Comparison of ENCODE assay signal across 13 cellular contexts in the genomic region with DNA sequence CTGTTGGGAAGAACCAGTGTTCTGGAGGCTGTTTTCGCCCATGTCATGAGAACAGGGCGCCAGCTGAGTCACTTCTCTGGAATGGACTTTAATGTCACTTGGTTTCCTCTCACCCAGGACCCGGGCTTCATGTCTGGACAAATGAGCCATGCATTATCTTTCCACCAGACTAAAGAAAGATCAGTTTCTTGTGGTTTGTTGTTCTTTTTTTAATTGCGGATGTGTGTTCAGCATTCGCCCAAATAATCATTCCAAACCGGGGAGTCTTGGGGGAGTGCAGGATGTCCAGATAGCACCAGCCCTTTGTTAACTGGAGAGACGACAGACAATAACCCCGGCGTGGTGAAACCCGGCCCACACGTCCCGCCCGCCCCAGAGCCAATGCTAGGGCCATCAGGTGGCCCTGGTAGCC.
DNase-seq lines count a peak whose midpoint lies in the region; ATAC-seq, FAIRE-seq and TF ChIP-seq lines count a peak whose summit lies in the region.
"Had no signal": no experiment of that assay in that cellular context is flagged by ENCODE, and none has a peak within 500 bp of the region (broad histone marks: within the 10 kb centered on the region; RNA-seq: fewer than 3 reads in every experiment).

No MANE protein-coding gene starts in this region.

- ATAC-seq in right cardiac atrium (peak; percentile 15 to 50), gastrocnemius medialis (no peak)
- ATAC-seq: stimulated activated naive CD8-positive, alpha-beta T cell treated with anti-CD3 and anti-CD28 coated beads, Interleukin-15, Interleukin-2, amounts not matched to agents 100 U/mL and 50 U/mL, for 24 hours had no signal

- H3K9me3 ChIP-seq in astrocyte (ENCODE audit: insufficient read depth, low read depth, low read length), result no peaks in the 10 kb centered on the region
- H3K9me3 ChIP-seq in right cardiac atrium (ENCODE audit: control insufficient read depth, low read length), result no peaks in the 10 kb centered on the region
- H3K9me3 ChIP-seq in gastrocnemius medialis, result no peaks in the 10 kb centered on the region

- H3K36me3 Mint-ChIP-seq in astrocyte (ENCODE audit: low read depth, unreplicated experiment), result peaks cover 43% of the 10 kb centered on the region
- H3K36me3 Mint-ChIP-seq: activated CD4-positive, alpha-beta memory T cell treated with anti-CD3 and anti-CD28 coated beads for 36 hours had no signal

- H3K36me3 ChIP-seq in astrocyte (ENCODE audit: insufficient read depth, low read length) (peaks cover 8% of the 10 kb centered on the region), gastrocnemius medialis (no peaks in the 10 kb centered on the region)
- H3K36me3 ChIP-seq: cardiac muscle cell had no signal

- TF ChIP-seq POLR2A in gastrocnemius medialis (IDR thresholded peaks at IDR 0.05), result no peak

- peak overlapping the region; percentile 37 for H3K4me2 ChIP-seq in astrocyte (ENCODE audit: low read length)

- no peaks in the 10 kb centered on the region for H3K27me3 Mint-ChIP-seq in astrocyte (ENCODE audit: low read depth, unreplicated experiment)

- H3K27ac ChIP-seq in astrocyte (ENCODE audit: low read depth, low read length) (peak overlapping the region; percentile 91), right cardiac atrium (ENCODE audit: low read length) (peak overlapping the region; percentile 87), gastrocnemius medialis (peak overlapping the region; percentile 75 to 87 (median 80))
- H3K27ac ChIP-seq: cardiac muscle cell had no signal

- in situ Hi-C loops in gastrocnemius medialis (cut with MboI; ENCODE audit: low sequenced_read_pairs in 4 of 4), result loop anchor here in 2 of 4 donors (5.0 to 25.0 kb wide), 2 partner anchors 172 to 187 kb away; no protein-coding TSS in a partner anchor

- peak overlapping the region; percentile 95 for H3K27ac Mint-ChIP-seq in astrocyte (ENCODE audit: unreplicated experiment)
- H3K27ac Mint-ChIP-seq: activated CD4-positive, alpha-beta memory T cell treated with anti-CD3 and anti-CD28 coated beads for 36 hours had no signal

- H3K27me3 ChIP-seq in astrocyte (ENCODE audit: insufficient read depth, low read length) (no peaks in the 10 kb centered on the region), right cardiac atrium (ENCODE audit: control insufficient read depth, insufficient read depth) (no peaks in the 10 kb centered on the region), gastrocnemius medialis (no peaks in the 10 kb centered on the region)
- H3K27me3 ChIP-seq: cardiac muscle cell had no signal

- peaks cover 86% of the 10 kb centered on the region for H3K4me1 ChIP-seq in astrocyte (ENCODE audit: insufficient read depth, low read length)
- H3K4me1 ChIP-seq in right cardiac atrium (ENCODE audit: control insufficient read depth, insufficient read depth, low read length), result peaks cover 41% of the 10 kb centered on the region
- H3K4me1 ChIP-seq in gastrocnemius medialis, result peaks cover 40 to 50% of the 10 kb centered on the region in 2 donors

- intact Hi-C loops in right cardiac atrium (cut with DNase I) (loop anchor here in 1 of 4 donors (10.0 kb wide), 1 partner anchor 105 kb away; a partner anchor contains a TSS), gastrocnemius medialis (cut with DNase I; ENCODE audit: low total_unique reads) (no loop called here)

- H2AFZ ChIP-seq in astrocyte (ENCODE audit: low read depth, low read length), result no peak overlapping the region

- H3K9ac ChIP-seq in astrocyte (ENCODE audit: low read length), result peak overlapping the region; percentile 81

- no peaks in the 10 kb centered on the region for H3K9me3 Mint-ChIP-seq in astrocyte (ENCODE audit: unreplicated experiment)

- 51% methylated on average over 13 of the region's 13 CpGs for WGBS in right cardiac atrium

- H3K4me1 Mint-ChIP-seq in astrocyte (ENCODE audit: low read depth, unreplicated experiment), result peaks cover 81% of the 10 kb centered on the region

- H4K20me1 ChIP-seq in astrocyte (ENCODE audit: insufficient read depth, low read length), result no peaks in the 10 kb centered on the region

- H3K4me3 ChIP-seq in astrocyte (ENCODE audit: insufficient read depth, low read depth, low read length) (no peak overlapping the region), right cardiac atrium (ENCODE audit: low read length) (no peak overlapping the region), gastrocnemius medialis (no peak overlapping the region)
- H3K4me3 ChIP-seq: cardiac muscle cell had no signal

- peaks cover 38% of the 10 kb centered on the region for H3K79me2 ChIP-seq in astrocyte (ENCODE audit: insufficient read depth, low read length)

- DNase-seq in EL (peak; percentile 92), astrocyte (ENCODE audit: low read depth) (peak; percentile 92), right cardiac atrium (peak; percentile 61 to 77 (median 70)), gastrocnemius medialis (no peak), DMS 273 (lab: John Stamatoyannopoulos, UW; ENCODE audit: unreplicated experiment) (no peak), SHP77 treated with DMSO at 0.1 percent for 48 hours (lab: John Stamatoyannopoulos, UW) (no peak), inferior parietal cortex (ENCODE audit: extremely low spot score) (no peak), D721Med (ENCODE audit: insufficient read length, low spot score) (no peak)
- DNase-seq: activated CD4-positive, alpha-beta memory T cell treated with anti-CD3 and anti-CD28 coated beads for 36 hours; NCI-H1436; stimulated activated naive CD8-positive, alpha-beta T cell treated with anti-CD3 and anti-CD28 coated beads, Interleukin-15, Interleukin-2, amounts not matched to agents 100 U/mL and 50 U/mL, for 24 hours had no signal

- FAIRE-seq in astrocyte (lab: Jason Lieb, UNC) (peak; percentile 62), D721Med (lab: Jason Lieb, UNC) (no peak)
- FAIRE-seq: GM18507 had no signal

- no peak overlapping the region for H3K4me3 Mint-ChIP-seq in astrocyte (ENCODE audit: unreplicated experiment)
- H3K4me3 Mint-ChIP-seq: activated CD4-positive, alpha-beta memory T cell treated with anti-CD3 and anti-CD28 coated beads for 36 hours had no signal

- TF ChIP-seq CTCF in astrocyte (IDR thresholded peaks at IDR 0.05; ENCODE audit: insufficient read depth, low read depth, low read length) (no peak), gastrocnemius medialis (IDR thresholded peaks at IDR 0.05 in 4 of 5, conservative IDR thresholded peaks at IDR 0.05 in 1 of 5) (no peak), D721Med (IDR thresholded peaks at IDR 0.05; ENCODE audit: insufficient read depth, missing control alignments) (no peak)

Comparison
In these comparisons a context has a peak if more than half of its experiments do, and no peak if none do; other contexts are left out.
1. DNase-seq: peak in EL (single experiment), astrocyte (single experiment) and right cardiac atrium (3 of 3); none in gastrocnemius medialis (0 of 2), DMS 273 (single experiment), SHP77 treated with DMSO at 0.1 percent for 48 hours (single experiment), inferior parietal cortex (single experiment) and D721Med (single experiment).
2. ATAC-seq: peak in right cardiac atrium (2 of 2); none in gastrocnemius medialis (0 of 2).
3. Peak in every context shown above with its lines, with median percentiles within 50 percentile points of each other: H3K27ac ChIP-seq.